In genomic region chr3:69107841-69108240, GRCh38 we compare ENCODE assay signal across 29 cellular contexts. TPM values are rescaled to one million over a fixed set of nuclear protein-coding genes. Genes with fewer than 3 reads are reported as not detected.
DNase-seq lines count a peak whose midpoint lies in the region; ATAC-seq and TF ChIP-seq lines count a peak whose summit lies in the region.
"Had no signal": no experiment of that assay in that cellular context is flagged by ENCODE, and none has a peak within 500 bp of the region (broad histone marks: within the 10 kb centered on the region; RNA-seq: fewer than 3 reads in every experiment).

No MANE protein-coding gene starts in this region.

- no peaks in the 10 kb centered on the region for H3K9me3 Mint-ChIP-seq in T-helper 1 cell treated with Interleukin-12 subunit alpha and Interleukin-12 subunit beta and Interleukin-4 antibody, amounts not matched to agents 30 μg/mL and 1 μg/mL, for 36 hours
- no peaks in the 10 kb centered on the region for H3K9me3 Mint-ChIP-seq in CD4-positive, alpha-beta T cell
- no peaks in the 10 kb centered on the region for H3K9me3 Mint-ChIP-seq in T-cell
- H3K9me3 Mint-ChIP-seq in naive thymus-derived CD4-positive, alpha-beta T cell, result no peaks in the 10 kb centered on the region
- H3K9me3 Mint-ChIP-seq: endodermal cell; HFFc6; stimulated activated effector memory CD8-positive, alpha-beta T cell treated with anti-CD3 and anti-CD28 coated beads, Interleukin-12 subunit alpha, Interleukin-12 subunit beta, amount 100 ng/mL, for 72 hours had no signal

- ATAC-seq in CD4-positive, alpha-beta T cell (ENCODE audit: poor library complexity), result no peak
- ATAC-seq in T-cell (replicated peaks in 1 of 4), result no peak
- ATAC-seq in naive thymus-derived CD4-positive, alpha-beta T cell, result no peak
- ATAC-seq: GM12878; left lung; stimulated activated effector memory CD8-positive, alpha-beta T cell treated with anti-CD3 and anti-CD28 coated beads, Interleukin-12 subunit alpha, Interleukin-12 subunit beta, amount 100 ng/mL, for 72 hours; upper lobe of right lung had no signal

- H3K36me3 ChIP-seq in naive thymus-derived CD4-positive, alpha-beta T cell (ENCODE audit: control insufficient read depth in 2 of 3, insufficient read depth in 3 of 3, low read length in 3 of 3), result peaks cover 4 to 27% (median 21%) of the 10 kb centered on the region in 3 experiments
- H3K36me3 ChIP-seq: prostate gland had no signal

- CTCF ChIA-PET in CD4-positive, alpha-beta T cell (lab: Charles Lee), result no interaction called here
- CTCF ChIA-PET in T-cell (lab: Charles Lee), result interaction anchor here (0.6 to 2.7 kb wide), 4 partner anchors 13 to 32 kb away, joined by 3 to 12 read pairs (median 4); partner anchors contain the start of gene ARL6IP5 (in 1 of the 2)
- CTCF ChIA-PET in naive thymus-derived CD4-positive, alpha-beta T cell (lab: Charles Lee), result interaction anchor here (6.5 kb wide), 1 partner anchor 13 kb away, joined by 29 read pairs; the partner anchor contains the start of gene LMOD3

- H3K27me3 Mint-ChIP-seq in T-helper 1 cell treated with Interleukin-12 subunit alpha and Interleukin-12 subunit beta and Interleukin-4 antibody, amounts not matched to agents 30 μg/mL and 1 μg/mL, for 36 hours (ENCODE audit: low read depth), result no peaks in the 10 kb centered on the region
- no peaks in the 10 kb centered on the region for H3K27me3 Mint-ChIP-seq in CD4-positive, alpha-beta T cell
- no peaks in the 10 kb centered on the region for H3K27me3 Mint-ChIP-seq in T-cell
- no peaks in the 10 kb centered on the region for H3K27me3 Mint-ChIP-seq in naive thymus-derived CD4-positive, alpha-beta T cell

- H3K4me3 ChIP-seq in naive thymus-derived CD4-positive, alpha-beta T cell (ENCODE audit: low read length), result no peak overlapping the region
- H3K4me3 ChIP-seq: coronary artery, GM12878, left lung, prostate gland, SK-N-MC, upper lobe of right lung had no signal

- TF ChIP-seq CTCF in CD4-positive, alpha-beta T cell (IDR thresholded peaks at IDR 0.05), result no peak

- peaks cover 27% of the 10 kb centered on the region for H3K36me3 Mint-ChIP-seq in T-helper 1 cell treated with Interleukin-12 subunit alpha and Interleukin-12 subunit beta and Interleukin-4 antibody, amounts not matched to agents 30 μg/mL and 1 μg/mL, for 36 hours (ENCODE audit: low read depth)
- peaks cover 42% of the 10 kb centered on the region for H3K36me3 Mint-ChIP-seq in CD4-positive, alpha-beta T cell (ENCODE audit: low read depth)
- peaks cover 24% of the 10 kb centered on the region for H3K36me3 Mint-ChIP-seq in T-cell
- peaks cover 6 to 21% (median 14%) of the 10 kb centered on the region in 5 donors for H3K36me3 Mint-ChIP-seq in naive thymus-derived CD4-positive, alpha-beta T cell

- no peaks in the 10 kb centered on the region for H3K27me3 ChIP-seq in CD4-positive, alpha-beta T cell (ENCODE audit: control insufficient read depth, insufficient read depth, low read length)
- H3K27me3 ChIP-seq in naive thymus-derived CD4-positive, alpha-beta T cell (ENCODE audit: control insufficient read depth in 2 of 2, insufficient read depth in 2 of 2, low read length in 2 of 2), result no peaks in the 10 kb centered on the region
- H3K27me3 ChIP-seq: left lung, upper lobe of right lung had no signal

- intact Hi-C loops in CD4-positive, alpha-beta T cell (cut with DNase I, micrococcal nuclease), result no loop called here
- intact Hi-C loops in naive thymus-derived CD4-positive, alpha-beta T cell (cut with micrococcal nuclease), result no loop called here

- H3K27ac Mint-ChIP-seq in T-helper 1 cell treated with Interleukin-12 subunit alpha and Interleukin-12 subunit beta and Interleukin-4 antibody, amounts not matched to agents 30 μg/mL and 1 μg/mL, for 36 hours, result peak overlapping the region; percentile 1
- peak overlapping the region; percentile 11 for H3K27ac Mint-ChIP-seq in CD4-positive, alpha-beta T cell
- peak overlapping the region; percentile 4 to 49 for H3K27ac Mint-ChIP-seq in T-cell
- H3K27ac Mint-ChIP-seq in naive thymus-derived CD4-positive, alpha-beta T cell, result peak overlapping the region in 8 of 9 donors; percentile 0 to 59 (median 34)
- H3K27ac Mint-ChIP-seq: endodermal cell; HFFc6; stimulated activated effector memory CD8-positive, alpha-beta T cell treated with anti-CD3 and anti-CD28 coated beads, Interleukin-12 subunit alpha, Interleukin-12 subunit beta, amount 100 ng/mL, for 72 hours had no signal

- no peaks in the 10 kb centered on the region for H3K9me3 ChIP-seq in CD4-positive, alpha-beta T cell (ENCODE audit: control insufficient read depth, low read length)
- H3K9me3 ChIP-seq in naive thymus-derived CD4-positive, alpha-beta T cell (ENCODE audit: control insufficient read depth in 2 of 3, low read length in 3 of 3), result no peaks in the 10 kb centered on the region
- H3K9me3 ChIP-seq: left lung, prostate gland, upper lobe of right lung had no signal

- no peak overlapping the region for H3K27ac ChIP-seq in CD4-positive, alpha-beta T cell (ENCODE audit: low read depth, low read length)
- H3K27ac ChIP-seq in naive thymus-derived CD4-positive, alpha-beta T cell (ENCODE audit: low read depth, low read length), result no peak overlapping the region
- H3K27ac ChIP-seq: coronary artery, left lung, prostate gland, SK-N-MC, upper lobe of right lung had no signal

- DNase-seq in T-helper 1 cell (no peak), T-cell (no peak), HK-2 (ENCODE audit: unreplicated experiment) (no peak), 8988T (no peak)
- no peak for DNase-seq in CD4-positive, alpha-beta T cell
- no peak for DNase-seq in naive thymus-derived CD4-positive, alpha-beta T cell
- DNase-seq in effector CD8-positive, alpha-beta T cell (lab: John Stamatoyannopoulos, UW), result no peak
- DNase-seq: activated CD4-positive, CD25-positive, alpha-beta regulatory T cell treated with anti-CD3 and anti-CD28 coated beads, Interleukin-2, amount 50 U/mL, for 72 hours; activated CD8-positive, alpha-beta memory T cell treated with anti-CD3 and anti-CD28 coated beads for 24 hours; activated effector memory CD4-positive, alpha-beta T cell treated with anti-CD3 and anti-CD28 coated beads, Interleukin-2, amount 50 U/mL, for 16 hours; activated T-cell treated with anti-CD3 and anti-CD28 coated beads for 4 hours; DMS153; endodermal cell; GOT3; HFFc6; left lung; NCI-H2107; nucleus accumbens; stimulated activated CD4-positive, alpha-beta T cell treated with anti-CD3 and anti-CD28 coated beads, Interleukin-15, amount 100 ng/mL, for 24 hours; substantia nigra; T-helper 2 cell; upper lobe of right lung had no signal

- no peak overlapping the region for H3K4me3 Mint-ChIP-seq in T-helper 1 cell treated with Interleukin-12 subunit alpha and Interleukin-12 subunit beta and Interleukin-4 antibody, amounts not matched to agents 30 μg/mL and 1 μg/mL, for 36 hours
- H3K4me3 Mint-ChIP-seq in CD4-positive, alpha-beta T cell, result no peak overlapping the region
- H3K4me3 Mint-ChIP-seq in T-cell, result no peak overlapping the region
- H3K4me3 Mint-ChIP-seq in naive thymus-derived CD4-positive, alpha-beta T cell, result no peak overlapping the region
- H3K4me3 Mint-ChIP-seq: endodermal cell; HFFc6; stimulated activated effector memory CD8-positive, alpha-beta T cell treated with anti-CD3 and anti-CD28 coated beads, Interleukin-12 subunit alpha, Interleukin-12 subunit beta, amount 100 ng/mL, for 72 hours had no signal

- no peaks in the 10 kb centered on the region for H3K4me1 ChIP-seq in naive thymus-derived CD4-positive, alpha-beta T cell (ENCODE audit: control insufficient read depth in 2 of 2, insufficient read depth in 2 of 2, low read length in 2 of 2)
- H3K4me1 ChIP-seq: prostate gland, upper lobe of right lung had no signal

- POLR2A ChIA-PET in CD4-positive, alpha-beta T cell (lab: Charles Lee), result interaction anchor here (3.4 kb wide), 1 partner anchor 23 kb away, joined by 14 read pairs; the partner anchor contains the start of gene ARL6IP5
- POLR2A ChIA-PET in T-cell (lab: Charles Lee), result interaction anchor here in 1 of 2 donors (0.5 to 1.7 kb wide), 2 partner anchors 13 to 1674 kb away, joined by 3 to 5 read pairs; no protein-coding TSS in a partner anchor
- POLR2A ChIA-PET in naive thymus-derived CD4-positive, alpha-beta T cell (lab: Charles Lee), result no interaction called here

- peaks cover 14% of the 10 kb centered on the region for H3K4me1 Mint-ChIP-seq in T-helper 1 cell treated with Interleukin-12 subunit alpha and Interleukin-12 subunit beta and Interleukin-4 antibody, amounts not matched to agents 30 μg/mL and 1 μg/mL, for 36 hours (ENCODE audit: low read depth)
- peaks cover 35% of the 10 kb centered on the region for H3K4me1 Mint-ChIP-seq in CD4-positive, alpha-beta T cell (ENCODE audit: low read depth)
- H3K4me1 Mint-ChIP-seq in T-cell, result peaks cover 27 to 35% (median 32%) of the 10 kb centered on the region in 3 donors
- H3K4me1 Mint-ChIP-seq in naive thymus-derived CD4-positive, alpha-beta T cell, result peaks cover 12 to 33% (median 25%) of the 10 kb centered on the region in 7 donors

RNA-seq across cellular contexts. Expression of gene LMOD3, which starts 14.6 kb away (rescaled TPM):
- not detected for total RNA-seq in CD4-positive, alpha-beta T cell
- total RNA-seq in T-cell, result not detected
- total RNA-seq in naive thymus-derived CD4-positive, alpha-beta T cell, result not detected
- under 1 TPM in 1 of 2 donors, not detected in 1; 0.05 TPM for polyA plus RNA-seq in naive thymus-derived CD4-positive, alpha-beta T cell
- total RNA-seq: A172, endodermal cell, HFFc6 had no signal

RNA-seq across cellular contexts. Expression of gene ARL6IP5, which starts 23.1 kb away (rescaled TPM):
- total RNA-seq in CD4-positive, alpha-beta T cell, result 10 to 100 TPM; 58.0 to 65.2 TPM
- total RNA-seq in T-cell, result 100 to 1,000 TPM; 106 to 135 (median 127) TPM
- total RNA-seq in naive thymus-derived CD4-positive, alpha-beta T cell, result 100 to 1,000 TPM in 4 of 5 experiments, 10 to 100 TPM in 1; 75.8 to 226 (median 119) TPM
- 100 to 1,000 TPM; 330 to 457 TPM for polyA plus RNA-seq in naive thymus-derived CD4-positive, alpha-beta T cell

RNA-seq across cellular contexts. Expression of gene UBA3, which starts 27.7 kb away (rescaled TPM):
- 10 to 100 TPM; 33.4 to 43.9 TPM for total RNA-seq in CD4-positive, alpha-beta T cell
- 10 to 100 TPM; 62.7 to 83.1 (median 73.2) TPM for total RNA-seq in T-cell
- total RNA-seq in naive thymus-derived CD4-positive, alpha-beta T cell, result 100 to 1,000 TPM in 1 of 5 experiments, 10 to 100 TPM in 4; 51.1 to 120 (median 70.8) TPM
- polyA plus RNA-seq in naive thymus-derived CD4-positive, alpha-beta T cell, result 10 to 100 TPM; 36.6 to 44.8 TPM

RNA-seq across cellular contexts. Expression of gene TMF1, which starts 55.7 kb away (rescaled TPM):
- total RNA-seq in CD4-positive, alpha-beta T cell, result 100 to 1,000 TPM in 1 of 2 experiments, 10 to 100 TPM in 1; 89.0 to 101 TPM
- total RNA-seq in T-cell, result 10 to 100 TPM; 39.9 to 80.4 (median 46.1) TPM
- total RNA-seq in naive thymus-derived CD4-positive, alpha-beta T cell, result 10 to 100 TPM; 41.3 to 71.8 (median 52.8) TPM
- 10 to 100 TPM; 36.1 to 37.8 TPM for polyA plus RNA-seq in naive thymus-derived CD4-positive, alpha-beta T cell
